Comparison of ENCODE assay signal across 23 cellular contexts in the genomic region with DNA sequence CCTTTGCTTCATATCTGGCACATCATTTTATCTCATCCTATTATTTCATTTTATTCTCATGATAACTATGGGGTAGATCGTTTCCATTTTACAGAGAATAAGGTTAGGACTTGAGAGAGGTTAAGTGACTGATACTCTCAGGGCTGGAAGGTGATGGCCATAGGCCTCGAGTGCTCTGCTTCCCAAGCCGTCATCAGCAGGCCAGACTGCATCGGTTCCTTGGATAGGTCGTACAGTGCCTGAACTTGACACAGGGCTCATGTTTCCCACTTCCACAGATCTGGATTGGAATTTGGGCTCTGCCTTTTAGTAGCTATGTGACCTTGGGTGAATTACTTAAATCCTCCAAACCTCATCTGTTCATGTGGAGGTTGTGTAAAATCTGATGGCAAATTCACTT.
DNase-seq lines count a peak whose midpoint lies in the region; ATAC-seq and TF ChIP-seq lines count a peak whose summit lies in the region.
"Had no signal": no experiment of that assay in that cellular context is flagged by ENCODE, and none has a peak within 500 bp of the region (broad histone marks: within the 10 kb centered on the region; RNA-seq: fewer than 3 reads in every experiment).

No MANE protein-coding gene starts in this region.

- H3K4me3 Mint-ChIP-seq in activated T-cell treated with anti-CD3 and anti-CD28 coated beads, Interleukin-2, amount 50 U/mL, for 72 hours: no peak overlapping the region
- H3K4me3 Mint-ChIP-seq in activated T-cell treated with anti-CD3 and anti-CD28 coated beads, Interleukin-2, amount 50 U/mL, for 4 hours: no peak overlapping the region
- no peak overlapping the region for H3K4me3 Mint-ChIP-seq in CD8-positive, alpha-beta memory T cell
- H3K4me3 Mint-ChIP-seq: brain, neural progenitor cell had no signal

- H3K9me3 Mint-ChIP-seq in activated T-cell treated with anti-CD3 and anti-CD28 coated beads, Interleukin-2, amount 50 U/mL, for 72 hours: no peaks in the 10 kb centered on the region
- no peaks in the 10 kb centered on the region for H3K9me3 Mint-ChIP-seq in activated T-cell treated with anti-CD3 and anti-CD28 coated beads, Interleukin-2, amount 50 U/mL, for 4 hours
- H3K9me3 Mint-ChIP-seq in CD8-positive, alpha-beta memory T cell: no peaks in the 10 kb centered on the region
- H3K9me3 Mint-ChIP-seq: brain, neural progenitor cell had no signal

- H3K4me1 Mint-ChIP-seq in activated T-cell treated with anti-CD3 and anti-CD28 coated beads, Interleukin-2, amount 50 U/mL, for 72 hours (ENCODE audit: low read depth): peaks cover 41% of the 10 kb centered on the region
- peaks cover 45% of the 10 kb centered on the region for H3K4me1 Mint-ChIP-seq in activated T-cell treated with anti-CD3 and anti-CD28 coated beads, Interleukin-2, amount 50 U/mL, for 4 hours (ENCODE audit: low read depth)
- peaks cover 47 to 65% (median 63%) of the 10 kb centered on the region in 3 donors for H3K4me1 Mint-ChIP-seq in CD8-positive, alpha-beta memory T cell

- no peaks in the 10 kb centered on the region for H3K27me3 Mint-ChIP-seq in activated T-cell treated with anti-CD3 and anti-CD28 coated beads, Interleukin-2, amount 50 U/mL, for 72 hours (ENCODE audit: low read depth)
- no peaks in the 10 kb centered on the region for H3K27me3 Mint-ChIP-seq in activated T-cell treated with anti-CD3 and anti-CD28 coated beads, Interleukin-2, amount 50 U/mL, for 4 hours (ENCODE audit: low read depth)
- peaks cover 0 to 2% of the 10 kb centered on the region in 2 donors for H3K27me3 Mint-ChIP-seq in CD8-positive, alpha-beta memory T cell
- H3K27me3 Mint-ChIP-seq: brain had no signal

- H3K27ac ChIP-seq in CD8-positive, alpha-beta memory T cell (ENCODE audit: low read depth, low read length): no peak overlapping the region
- H3K27ac ChIP-seq in coronary artery (peak overlapping the region; percentile 12 to 64), skeletal muscle tissue (ENCODE audit: low read depth, low read length) (peak overlapping the region; percentile 52)
- H3K27ac ChIP-seq: GM23248, neural progenitor cell, tibial nerve, VCaP had no signal

- H3K4me3 ChIP-seq in CD8-positive, alpha-beta memory T cell (ENCODE audit: low read length): no peak overlapping the region
- H3K4me3 ChIP-seq in coronary artery (no peak overlapping the region), skeletal muscle tissue (ENCODE audit: low read length in 3 of 3) (no peak overlapping the region)
- H3K4me3 ChIP-seq: GM23248, neural progenitor cell, SJCRH30, tibial nerve had no signal

- no peaks in the 10 kb centered on the region for H3K27me3 ChIP-seq in CD8-positive, alpha-beta memory T cell (ENCODE audit: insufficient read depth, low read length, poor library complexity, severe bottlenecking)
- H3K27me3 ChIP-seq in skeletal muscle tissue (ENCODE audit: control insufficient read depth in 3 of 3, insufficient read depth in 3 of 3, low read length in 3 of 3): no peaks in the 10 kb centered on the region
- H3K27me3 ChIP-seq: BE2C, neural progenitor cell, SJCRH30, tibial nerve had no signal

- ATAC-seq in activated T-cell treated with anti-CD3 and anti-CD28 coated beads, Interleukin-2, amount 50 U/mL, for 72 hours (replicated peaks in 1 of 2): no peak
- no peak for ATAC-seq in activated T-cell treated with anti-CD3 and anti-CD28 coated beads, Interleukin-2, amount 50 U/mL, for 4 hours

- H3K36me3 ChIP-seq in CD8-positive, alpha-beta memory T cell (ENCODE audit: insufficient read depth, low read length): no peaks in the 10 kb centered on the region
- no peaks in the 10 kb centered on the region for H3K36me3 ChIP-seq in skeletal muscle tissue (ENCODE audit: control insufficient read depth in 3 of 3, insufficient read depth in 3 of 3, low read length in 3 of 3)
- H3K36me3 ChIP-seq: BE2C, neural progenitor cell, tibial nerve had no signal

- peak overlapping the region in 1 of 3 donors; percentile 47 for H3K9ac ChIP-seq in skeletal muscle tissue (ENCODE audit: low read depth in 1 of 3, low read length in 3 of 3)
- H3K9ac ChIP-seq: GM23248, neural progenitor cell had no signal

- TF ChIP-seq CTCF in coronary artery (IDR thresholded peaks at IDR 0.05): no peak

- peaks cover 11% of the 10 kb centered on the region for H3K4me1 ChIP-seq in CD8-positive, alpha-beta memory T cell (ENCODE audit: insufficient read depth, low read length)
- H3K4me1 ChIP-seq in skeletal muscle tissue (ENCODE audit: control insufficient read depth in 3 of 3, insufficient read depth in 3 of 3, low read length in 3 of 3): peaks cover 34 to 42% (median 38%) of the 10 kb centered on the region in 3 donors
- H3K4me1 ChIP-seq: BE2C had no signal

- peak overlapping the region; percentile 67 for H3K27ac Mint-ChIP-seq in activated T-cell treated with anti-CD3 and anti-CD28 coated beads, Interleukin-2, amount 50 U/mL, for 72 hours
- H3K27ac Mint-ChIP-seq in CD8-positive, alpha-beta memory T cell: peak overlapping the region in 5 of 8 donors; percentile 10 to 66 (median 29)
- H3K27ac Mint-ChIP-seq: neural progenitor cell had no signal

- POLR2A ChIA-PET in CD8-positive, alpha-beta memory T cell (lab: Charles Lee): no interaction called here

- no peaks in the 10 kb centered on the region for H3K9me3 ChIP-seq in CD8-positive, alpha-beta memory T cell (ENCODE audit: low read length)
- H3K9me3 ChIP-seq in skeletal muscle tissue (ENCODE audit: control insufficient read depth in 3 of 3, low read length in 3 of 3): no peaks in the 10 kb centered on the region
- H3K9me3 ChIP-seq: BE2C, SJCRH30, tibial nerve had no signal

- H3K36me3 Mint-ChIP-seq in activated T-cell treated with anti-CD3 and anti-CD28 coated beads, Interleukin-2, amount 50 U/mL, for 72 hours (ENCODE audit: insufficient read depth in 2 of 2): peaks cover 3 to 11% of the 10 kb centered on the region in 2 donors
- peaks cover 18% of the 10 kb centered on the region for H3K36me3 Mint-ChIP-seq in activated T-cell treated with anti-CD3 and anti-CD28 coated beads, Interleukin-2, amount 50 U/mL, for 4 hours (ENCODE audit: insufficient read depth)
- peaks cover 3 to 33% (median 10%) of the 10 kb centered on the region in 3 donors for H3K36me3 Mint-ChIP-seq in CD8-positive, alpha-beta memory T cell

- CTCF ChIA-PET in CD8-positive, alpha-beta memory T cell (lab: Charles Lee): no interaction called here

- no peak for DNase-seq in activated T-cell treated with anti-CD3 and anti-CD28 coated beads, Interleukin-2, amount 50 U/mL, for 72 hours
- no peak for DNase-seq in activated T-cell treated with anti-CD3 and anti-CD28 coated beads, Interleukin-2, amount 50 U/mL, for 4 hours
- DNase-seq in CD8-positive, alpha-beta memory T cell: no peak
- DNase-seq in coronary artery (ENCODE audit: low spot score) (no peak), inferior parietal cortex (ENCODE audit: extremely low spot score) (no peak), middle frontal gyrus (ENCODE audit: extremely low spot score, low spot score) (no peak)
- DNase-seq in activated CD4-positive, CD25-positive, alpha-beta regulatory T cell treated with anti-CD3 and anti-CD28 coated beads, Interleukin-2, amount 50 U/mL, for 72 hours: no peak
- DNase-seq: ACHN; activated CD4-positive, alpha-beta T cell treated with anti-CD3 and anti-CD28 coated beads for 48 hours; activated naive CD4-positive, alpha-beta T cell treated with Interleukin-2 at 50 U/mL for 16 hours; BE2C; GM23248; NCI-H1417 treated with DMSO at 0.1 percent for 48 hours; NCI-H2081; right cardiac atrium; stimulated activated CD4-positive, alpha-beta T cell treated with anti-CD3 and anti-CD28 coated beads, Interleukin-2, amount 100 ng/mL, for 24 hours; T1000 had no signal
